In the genomic region with DNA sequence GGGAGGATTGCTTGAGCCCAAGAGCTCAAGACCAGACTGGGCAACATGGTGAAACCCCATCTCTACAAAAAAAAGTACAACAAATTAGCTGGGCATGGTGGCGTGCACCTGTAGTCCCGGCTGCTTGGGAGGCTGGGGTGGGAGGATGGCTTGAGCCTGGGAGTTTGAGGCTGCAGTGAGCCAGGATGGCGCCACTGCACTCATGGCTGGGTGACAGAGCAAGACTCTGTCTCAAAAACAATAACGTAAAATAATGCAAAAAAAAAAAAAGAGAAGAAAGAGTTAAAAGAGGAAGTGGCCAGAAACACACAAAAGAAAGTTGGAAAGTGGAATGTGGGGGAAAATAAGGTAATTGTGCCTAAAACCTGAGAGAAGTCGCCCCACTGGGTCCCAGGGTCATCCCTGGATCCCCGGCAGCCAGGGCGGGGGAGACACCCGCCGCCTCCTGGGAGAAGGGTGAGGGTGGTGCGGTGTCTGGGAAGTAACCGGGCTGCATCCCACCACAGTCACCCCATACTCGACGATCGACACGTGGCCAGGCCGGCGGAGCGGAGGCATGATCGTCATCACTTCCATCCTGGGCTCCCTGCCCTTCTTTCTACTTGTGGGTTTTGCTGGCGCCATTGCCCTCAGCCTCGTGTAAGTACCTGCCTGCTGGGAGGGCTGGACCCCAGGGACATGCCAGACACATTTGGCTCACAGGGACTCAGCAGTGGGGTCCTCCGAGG, we compare ENCODE assay signal across 1 cellular context.
TF ChIP-seq lines count a peak whose summit lies in the region.

No MANE protein-coding gene starts in this region.

TF ChIP-seq in H1, 55 proteins besides CTCF, POLR2A, EP300 and RAD21:
- TF ChIP-seq FOSL1 (IDR thresholded peaks at IDR 0.05; ENCODE audit: insufficient read depth, low read depth, low read length): no peak
- no peak for TF ChIP-seq BCL11A (IDR thresholded peaks at IDR 0.05; ENCODE audit: low read depth in 2 of 2, low read length in 2 of 2)
- TF ChIP-seq CHD2 (IDR thresholded peaks at IDR 0.05; ENCODE audit: low read length): no peak
- no peak for TF ChIP-seq GTF2F1 (IDR thresholded peaks at IDR 0.05; ENCODE audit: borderline replicate concordance, low read depth, low read length)
- no peak for TF ChIP-seq TAF7 (optimal IDR thresholded peaks at IDR 0.05; ENCODE audit: borderline replicate concordance, low read depth, low read length)
- TF ChIP-seq JUN (IDR thresholded peaks at IDR 0.05; ENCODE audit: low read depth, low read length): no peak
- no peak for TF ChIP-seq TCF12 (IDR thresholded peaks at IDR 0.05; ENCODE audit: low read depth, low read length)
- no peak for TF ChIP-seq MAFK (IDR thresholded peaks at IDR 0.05; ENCODE audit: low read depth, low read length)
TF ChIP-seq in H1: peak in this region for 0.
